Comparison of ENCODE assay signal across 18 cellular contexts in the genomic region with DNA sequence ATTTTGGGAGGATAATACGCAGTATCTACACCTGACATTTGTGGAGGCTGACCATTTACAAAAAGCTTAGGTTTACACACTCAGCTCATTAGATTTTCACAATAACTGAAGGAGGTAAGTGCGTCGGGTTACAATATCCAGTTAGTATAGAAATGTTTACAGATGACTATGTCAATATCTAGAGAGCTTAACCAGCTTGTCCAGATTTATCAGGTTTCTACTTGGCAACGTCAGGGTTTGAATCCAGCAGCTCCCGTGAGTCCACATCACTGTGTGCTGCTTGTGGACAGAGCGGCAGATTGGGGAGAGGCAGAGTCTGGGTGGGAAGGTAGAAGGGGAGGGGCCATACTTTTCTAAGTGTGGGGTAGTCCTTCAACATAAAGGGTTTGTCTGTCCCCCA. TPM values are rescaled to one million over a fixed set of nuclear protein-coding genes. Genes with fewer than 3 reads are reported as not detected.
A peak's percentile ranks its signal among the peaks of the same experiment; 100 is the strongest.
DNase-seq lines count a peak whose midpoint lies in the region; ATAC-seq and TF ChIP-seq lines count a peak whose summit lies in the region.
"Had no signal": no experiment of that assay in that cellular context is flagged by ENCODE, and none has a peak within 500 bp of the region (broad histone marks: within the 10 kb centered on the region; RNA-seq: fewer than 3 reads in every experiment).

No MANE protein-coding gene starts in this region.

- no peak overlapping the region for H3K4me3 Mint-ChIP-seq in dendritic cell treated with granulocyte-macrophage colony-stimulating factor and Interleukin-4, amounts not matched to agents 40 ng/mL and 50 ng/mL, for 4 days
- H3K4me3 Mint-ChIP-seq: activated CD4-positive, alpha-beta T cell treated with anti-CD3 and anti-CD28 coated beads, Interleukin-2, amount 10 ng/mL, durations not matched to agents 7 days and 5 days; activated naive CD8-positive, alpha-beta T cell treated with anti-CD3 and anti-CD28 coated beads, Interleukin-2, amount 10 ng/mL, durations not matched to agents 7 days and 5 days; activated T-cell treated with anti-CD3 and anti-CD28 coated beads, Interleukin-2, amount 50 U/mL, for 24 hours; CD4-positive, CD25-positive, alpha-beta regulatory T cell; T-helper 1 cell treated with Interleukin-12 subunit alpha and Interleukin-12 subunit beta and Interleukin-4 antibody, amounts not matched to agents 30 μg/mL and 1 μg/mL, for 36 hours had no signal

- peaks cover 73% of the 10 kb centered on the region for H3K4me1 Mint-ChIP-seq in dendritic cell treated with granulocyte-macrophage colony-stimulating factor and Interleukin-4, amounts not matched to agents 40 ng/mL and 50 ng/mL, for 4 days (ENCODE audit: low read depth)

- H3K27me3 Mint-ChIP-seq in dendritic cell treated with granulocyte-macrophage colony-stimulating factor and Interleukin-4, amounts not matched to agents 40 ng/mL and 50 ng/mL, for 4 days: no peaks in the 10 kb centered on the region
- H3K27me3 Mint-ChIP-seq: activated CD4-positive, alpha-beta T cell treated with anti-CD3 and anti-CD28 coated beads, Interleukin-2, amount 10 ng/mL, durations not matched to agents 7 days and 5 days; activated T-cell treated with anti-CD3 and anti-CD28 coated beads, Interleukin-2, amount 50 U/mL, for 24 hours; CD4-positive, CD25-positive, alpha-beta regulatory T cell had no signal

- H3K27ac Mint-ChIP-seq in dendritic cell treated with granulocyte-macrophage colony-stimulating factor and Interleukin-4, amounts not matched to agents 40 ng/mL and 50 ng/mL, for 4 days: peak overlapping the region; percentile 52
- H3K27ac Mint-ChIP-seq: activated CD4-positive, alpha-beta T cell treated with anti-CD3 and anti-CD28 coated beads, Interleukin-2, amount 10 ng/mL, durations not matched to agents 7 days and 5 days; activated naive CD8-positive, alpha-beta T cell treated with anti-CD3 and anti-CD28 coated beads, Interleukin-2, amount 10 ng/mL, durations not matched to agents 7 days and 5 days; activated T-cell treated with anti-CD3 and anti-CD28 coated beads, Interleukin-2, amount 50 U/mL, for 24 hours; T-helper 1 cell treated with Interleukin-12 subunit alpha and Interleukin-12 subunit beta and Interleukin-4 antibody, amounts not matched to agents 30 μg/mL and 1 μg/mL, for 36 hours had no signal

- peaks cover 25 to 88% (median 62%) of the 10 kb centered on the region in 4 donors for H3K4me1 ChIP-seq in stomach

- no peak for ATAC-seq in HG02973 (IDR thresholded peaks at IDR 0.05; ENCODE audit: unreplicated experiment)
- no peak for ATAC-seq in HG03097 (IDR thresholded peaks at IDR 0.05; ENCODE audit: low FRiP score, unreplicated experiment)

- peak overlapping the region; percentile 22 to 77 (median 54) for H3K27ac ChIP-seq in stomach
- H3K27ac ChIP-seq: Peyer's patch, testis had no signal

- peaks cover 88% of the 10 kb centered on the region for H3K36me3 Mint-ChIP-seq in dendritic cell treated with granulocyte-macrophage colony-stimulating factor and Interleukin-4, amounts not matched to agents 40 ng/mL and 50 ng/mL, for 4 days (ENCODE audit: low read depth)
- H3K36me3 Mint-ChIP-seq: CD4-positive, CD25-positive, alpha-beta regulatory T cell had no signal

- TF ChIP-seq EP300 in stomach (IDR thresholded peaks at IDR 0.05): no peak

- peak; percentile 21 for DNase-seq in DMS 273 (lab: John Stamatoyannopoulos, UW; ENCODE audit: unreplicated experiment)
- DNase-seq in DMS 273 treated with DMSO at 0.1 percent for 48 hours (lab: John Stamatoyannopoulos, UW): no peak
- DNase-seq in NCI-H345 (lab: John Stamatoyannopoulos, UW): peak; percentile 60
- DNase-seq in stomach: peak; percentile 60
- no peak for DNase-seq in activated CD4-positive, alpha-beta T cell treated with anti-CD3 and anti-CD28 coated beads for 4 hours
- DNase-seq: 8988T; activated CD4-positive, alpha-beta T cell treated with anti-CD3 and anti-CD28 coated beads, Interleukin-2, amount 10 ng/mL, durations not matched to agents 7 days and 5 days; activated naive CD8-positive, alpha-beta T cell treated with anti-CD3 and anti-CD28 coated beads, Interleukin-2, amount 10 ng/mL, durations not matched to agents 7 days and 5 days; activated T-cell treated with anti-CD3 and anti-CD28 coated beads, Interleukin-2, amount 50 U/mL, for 24 hours; CD4-positive, CD25-positive, alpha-beta regulatory T cell; central memory CD4-positive, alpha-beta T cell; NCI-H2171; Peyer's patch had no signal

- H3K4me3 ChIP-seq in stomach: no peak overlapping the region
- H3K4me3 ChIP-seq: Peyer's patch, testis had no signal

- H3K27me3 ChIP-seq in stomach: no peaks in the 10 kb centered on the region
- H3K27me3 ChIP-seq: Peyer's patch, testis had no signal

- whole genome bisulfite sequencing in stomach, 5 donors: 30 to 54% (median 48%) methylated on average over 5 to 6 of the region's 6 CpGs

- no peak for TF ChIP-seq POLR2A in stomach (IDR thresholded peaks at IDR 0.05)

- TF ChIP-seq CTCF in stomach (IDR thresholded peaks at IDR 0.05): no peak

- H3K36me3 ChIP-seq in stomach: no peaks in the 10 kb centered on the region
- H3K36me3 ChIP-seq: Peyer's patch had no signal

- H3K9me3 Mint-ChIP-seq in dendritic cell treated with granulocyte-macrophage colony-stimulating factor and Interleukin-4, amounts not matched to agents 40 ng/mL and 50 ng/mL, for 4 days: no peaks in the 10 kb centered on the region
- H3K9me3 Mint-ChIP-seq: activated CD4-positive, alpha-beta T cell treated with anti-CD3 and anti-CD28 coated beads, Interleukin-2, amount 10 ng/mL, durations not matched to agents 7 days and 5 days; activated naive CD8-positive, alpha-beta T cell treated with anti-CD3 and anti-CD28 coated beads, Interleukin-2, amount 10 ng/mL, durations not matched to agents 7 days and 5 days; activated T-cell treated with anti-CD3 and anti-CD28 coated beads, Interleukin-2, amount 50 U/mL, for 24 hours; CD4-positive, CD25-positive, alpha-beta regulatory T cell; T-helper 1 cell treated with Interleukin-12 subunit alpha and Interleukin-12 subunit beta and Interleukin-4 antibody, amounts not matched to agents 30 μg/mL and 1 μg/mL, for 36 hours had no signal

- no peaks in the 10 kb centered on the region for H3K9me3 ChIP-seq in stomach
- H3K9me3 ChIP-seq: Peyer's patch, testis had no signal

- intact Hi-C loops in dendritic cell treated with granulocyte-macrophage colony-stimulating factor and Interleukin-4, amounts not matched to agents 40 ng/mL and 50 ng/mL, for 4 days (cut with micrococcal nuclease): no loop called here
- intact Hi-C loops in stomach (cut with DNase I; ENCODE audit: low total_unique reads): no loop called here

RNA-seq across cellular contexts. Expression of a gene that starts 28.3 kb away (rescaled TPM):
- 100 to 1,000 TPM in 1 of 5 donors, 10 to 100 TPM in 4; 36.1 to 117 (median 51.9) TPM for total RNA-seq in stomach
- polyA plus RNA-seq in stomach: 10 to 100 TPM; 18.1 to 27.2 (median 22.0) TPM

Comparison
In these comparisons a context has a peak if more than half of its experiments do, and no peak if none do; other contexts are left out.
1. DNase-seq: peak in DMS 273 (single experiment), NCI-H345 (single experiment) and stomach (single experiment); none in DMS 273 treated with DMSO at 0.1 percent for 48 hours (single experiment) and activated CD4-positive, alpha-beta T cell treated with anti-CD3 and anti-CD28 coated beads for 4 hours (0 of 2).